In the genomic region with DNA sequence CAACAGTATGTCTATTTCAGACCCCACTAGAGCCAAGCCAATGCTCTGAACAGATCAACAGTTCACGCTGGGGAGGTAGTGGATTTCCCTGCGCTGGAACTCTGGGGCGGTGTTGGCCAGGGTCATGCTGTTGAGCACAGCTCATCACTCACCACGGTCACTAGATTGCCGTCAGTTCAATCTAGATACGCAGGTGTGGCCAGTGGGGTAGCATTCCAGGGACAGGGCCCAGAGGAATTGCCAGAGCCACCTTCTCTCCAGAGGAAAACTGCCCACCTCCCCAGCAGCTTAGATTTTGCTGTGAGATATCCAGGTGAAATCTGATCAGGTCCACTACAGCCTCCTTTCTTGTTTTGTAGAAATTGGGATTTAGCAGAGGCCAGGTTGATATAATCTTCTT, we compare ENCODE assay signal across 5 cellular contexts.
"Had no signal": no experiment of that assay in that cellular context is flagged by ENCODE, and none has a peak within 500 bp of the region (broad histone marks: within the 10 kb centered on the region; RNA-seq: fewer than 3 reads in every experiment).

No MANE protein-coding gene starts in this region.

- DNase-seq: H9, HCEC 1CT, IMR-90 had no signal

- H3K27ac Mint-ChIP-seq: GM23338, H9 had no signal

- H3K4me1 Mint-ChIP-seq: GM23338, H9 had no signal

- H3K4me3 ChIP-seq: GM23338, K562 had no signal

- ATAC-seq: GM23338, K562 had no signal

- H3K4me3 Mint-ChIP-seq: GM23338, H9 had no signal
